ENCODE assay signal across 1 cellular context in the genomic region with DNA sequence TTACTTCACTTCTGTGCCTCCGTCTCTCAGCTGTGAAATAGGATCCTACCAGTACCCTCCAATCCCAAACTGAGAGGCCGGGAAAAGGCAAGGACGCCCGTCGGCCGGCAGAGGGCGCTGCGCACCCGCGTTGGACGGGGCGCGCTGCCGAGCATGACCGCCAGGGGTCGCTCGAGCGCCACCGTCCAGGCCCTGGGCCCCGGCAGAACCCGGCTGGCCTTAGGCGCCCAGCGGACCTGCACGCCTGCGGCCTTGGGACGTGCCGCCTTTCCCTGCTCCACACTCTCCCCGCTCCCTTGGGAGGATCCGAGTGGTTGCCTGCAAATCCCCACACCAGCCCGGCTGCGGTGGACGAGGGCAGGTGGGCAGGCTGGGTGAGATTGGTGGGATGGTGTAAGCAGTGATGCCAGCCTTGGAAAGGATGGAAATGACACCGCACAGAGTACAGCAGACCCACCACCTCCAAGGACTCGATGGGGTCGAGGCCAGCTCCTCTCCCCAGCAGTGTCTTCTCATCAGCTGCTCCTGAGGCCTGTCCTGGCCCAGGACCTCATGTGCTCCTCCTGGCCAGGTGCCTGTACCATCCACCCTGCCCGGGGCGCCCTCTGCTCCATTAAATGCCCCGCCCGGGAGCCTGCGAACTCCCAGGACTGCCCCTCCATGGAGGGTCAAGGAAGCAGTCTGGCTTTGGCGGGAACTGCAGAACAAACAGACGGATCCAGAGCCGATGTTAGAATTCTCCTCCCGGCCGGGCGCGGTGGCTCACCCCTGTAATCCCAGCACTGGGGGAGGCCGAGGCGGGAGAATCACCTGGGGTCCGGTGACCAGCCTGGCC.
A peak's percentile ranks its signal among the peaks of the same experiment; 100 is the strongest.
TF ChIP-seq lines count a peak whose summit lies in the region.

No MANE protein-coding gene starts in this region.

TF ChIP-seq in HepG2, 621 proteins besides CTCF, POLR2A, EP300 and RAD21 (continued from another document and continues in another):
- TF ChIP-seq, protein P1, sequence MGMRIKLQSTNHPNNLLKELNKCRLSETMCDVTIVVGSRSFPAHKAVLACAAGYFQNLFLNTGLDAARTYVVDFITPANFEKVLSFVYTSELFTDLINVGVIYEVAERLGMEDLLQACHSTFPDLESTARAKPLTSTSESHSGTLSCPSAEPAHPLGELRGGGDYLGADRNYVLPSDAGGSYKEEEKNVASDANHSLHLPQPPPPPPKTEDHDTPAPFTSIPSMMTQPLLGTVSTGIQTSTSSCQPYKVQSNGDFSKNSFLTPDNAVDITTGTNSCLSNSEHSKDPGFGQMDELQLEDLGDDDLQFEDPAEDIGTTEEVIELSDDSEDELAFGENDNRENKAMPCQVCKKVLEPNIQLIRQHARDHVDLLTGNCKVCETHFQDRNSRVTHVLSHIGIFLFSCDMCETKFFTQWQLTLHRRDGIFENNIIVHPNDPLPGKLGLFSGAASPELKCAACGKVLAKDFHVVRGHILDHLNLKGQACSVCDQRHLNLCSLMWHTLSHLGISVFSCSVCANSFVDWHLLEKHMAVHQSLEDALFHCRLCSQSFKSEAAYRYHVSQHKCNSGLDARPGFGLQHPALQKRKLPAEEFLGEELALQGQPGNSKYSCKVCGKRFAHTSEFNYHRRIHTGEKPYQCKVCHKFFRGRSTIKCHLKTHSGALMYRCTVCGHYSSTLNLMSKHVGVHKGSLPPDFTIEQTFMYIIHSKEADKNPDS (CRISPR knock-in tag; IDR thresholded peaks at IDR 0.05) = peak; percentile 61; the same call in 1 of the 2 replicates
- TF ChIP-seq ZBTB3 (CRISPR knock-in tag; IDR thresholded peaks at IDR 0.05; ENCODE audit: borderline replicate concordance, low read depth) (no peak), SETDB1 (CRISPR knock-in tag; IDR thresholded peaks at IDR 0.05; ENCODE audit: borderline replicate concordance) (no peak), ZNF552 (CRISPR knock-in tag; IDR thresholded peaks at IDR 0.05; ENCODE audit: borderline replicate concordance) (0 out of 2 replicates have a peak, but pooled peaks have one; percentile 46), MYC (CRISPR knock-in tag; IDR thresholded peaks at IDR 0.05; ENCODE audit: borderline replicate concordance) (peak; percentile 46; the same call in 1 of the 2 replicates), ZNF230 (CRISPR knock-in tag; IDR thresholded peaks at IDR 0.05) (peak; percentile 65; the same call in 1 of the 2 replicates), ZNF20 (CRISPR knock-in tag; IDR thresholded peaks at IDR 0.05) (no peak), ZNF224 (CRISPR knock-in tag; IDR thresholded peaks at IDR 0.05) (peak; percentile 80), ZNF589 (CRISPR knock-in tag; conservative IDR thresholded peaks at IDR 0.05) (no peak), ZNF432 (CRISPR knock-in tag; IDR thresholded peaks at IDR 0.05; ENCODE audit: borderline replicate concordance) (no peak), ZNF329 (CRISPR knock-in tag; IDR thresholded peaks at IDR 0.05; ENCODE audit: low read depth) (0 out of 2 replicates have a peak, but pooled peaks have one; percentile 57), YY1 (IDR thresholded peaks at IDR 0.05; ENCODE audit: insufficient read depth, insufficient replicate concordance, low read depth, low read length) (peak; percentile 82), REPIN1 (CRISPR knock-in tag; IDR thresholded peaks at IDR 0.05; ENCODE audit: borderline replicate concordance, low read depth) (peak; percentile 88), ZNF781 (CRISPR knock-in tag; IDR thresholded peaks at IDR 0.05; ENCODE audit: borderline replicate concordance, not compliant biosample characterization) (no peak), KAT8 (CRISPR knock-in tag; IDR thresholded peaks at IDR 0.05) (peak; percentile 53; the same call in 1 of the 2 replicates), GLI4 (CRISPR knock-in tag; IDR thresholded peaks at IDR 0.05; ENCODE audit: borderline replicate concordance) (no peak; the same call in 1 of the 2 replicates), ZNF724P (CRISPR knock-in tag; IDR thresholded peaks at IDR 0.05; ENCODE audit: borderline replicate concordance) (peak; percentile 59; the same call in 1 of the 2 replicates), ZNF746 (CRISPR knock-in tag; IDR thresholded peaks at IDR 0.05) (no peak), PRPF4 (IDR thresholded peaks at IDR 0.05; ENCODE audit: low read depth, low read length, poor library complexity, severe bottlenecking) (no peak), KLF12 (CRISPR knock-in tag; IDR thresholded peaks at IDR 0.05; ENCODE audit: borderline replicate concordance) (no peak), FOXA3 (CRISPR knock-in tag; IDR thresholded peaks at IDR 0.05) (peak; percentile 53), RFXANK (CRISPR knock-in tag; IDR thresholded peaks at IDR 0.05) (no peak), ZNF34 (CRISPR knock-in tag; IDR thresholded peaks at IDR 0.05; ENCODE audit: borderline replicate concordance) (peak; percentile 94), MAZ (IDR thresholded peaks at IDR 0.05; ENCODE audit: borderline replicate concordance, low read depth, low read length) (no peak), MAZ (CRISPR knock-in tag; IDR thresholded peaks at IDR 0.05; ENCODE audit: low read depth) (peak; percentile 74), HOXA3 (CRISPR knock-in tag; IDR thresholded peaks at IDR 0.05) (peak; percentile 47; the same call in 1 of the 2 replicates), TP53 (CRISPR knock-in tag; conservative IDR thresholded peaks at IDR 0.05) (no peak)
- TF ChIP-seq, protein P2, sequence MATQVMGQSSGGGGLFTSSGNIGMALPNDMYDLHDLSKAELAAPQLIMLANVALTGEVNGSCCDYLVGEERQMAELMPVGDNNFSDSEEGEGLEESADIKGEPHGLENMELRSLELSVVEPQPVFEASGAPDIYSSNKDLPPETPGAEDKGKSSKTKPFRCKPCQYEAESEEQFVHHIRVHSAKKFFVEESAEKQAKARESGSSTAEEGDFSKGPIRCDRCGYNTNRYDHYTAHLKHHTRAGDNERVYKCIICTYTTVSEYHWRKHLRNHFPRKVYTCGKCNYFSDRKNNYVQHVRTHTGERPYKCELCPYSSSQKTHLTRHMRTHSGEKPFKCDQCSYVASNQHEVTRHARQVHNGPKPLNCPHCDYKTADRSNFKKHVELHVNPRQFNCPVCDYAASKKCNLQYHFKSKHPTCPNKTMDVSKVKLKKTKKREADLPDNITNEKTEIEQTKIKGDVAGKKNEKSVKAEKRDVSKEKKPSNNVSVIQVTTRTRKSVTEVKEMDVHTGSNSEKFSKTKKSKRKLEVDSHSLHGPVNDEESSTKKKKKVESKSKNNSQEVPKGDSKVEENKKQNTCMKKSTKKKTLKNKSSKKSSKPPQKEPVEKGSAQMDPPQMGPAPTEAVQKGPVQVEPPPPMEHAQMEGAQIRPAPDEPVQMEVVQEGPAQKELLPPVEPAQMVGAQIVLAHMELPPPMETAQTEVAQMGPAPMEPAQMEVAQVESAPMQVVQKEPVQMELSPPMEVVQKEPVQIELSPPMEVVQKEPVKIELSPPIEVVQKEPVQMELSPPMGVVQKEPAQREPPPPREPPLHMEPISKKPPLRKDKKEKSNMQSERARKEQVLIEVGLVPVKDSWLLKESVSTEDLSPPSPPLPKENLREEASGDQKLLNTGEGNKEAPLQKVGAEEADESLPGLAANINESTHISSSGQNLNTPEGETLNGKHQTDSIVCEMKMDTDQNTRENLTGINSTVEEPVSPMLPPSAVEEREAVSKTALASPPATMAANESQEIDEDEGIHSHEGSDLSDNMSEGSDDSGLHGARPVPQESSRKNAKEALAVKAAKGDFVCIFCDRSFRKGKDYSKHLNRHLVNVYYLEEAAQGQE (IDR thresholded peaks at IDR 0.05; ENCODE audit: borderline replicate concordance in 1 of 2, low read depth in 1 of 2, low read length in 2 of 2) = no peak
- TF ChIP-seq, protein P3, sequence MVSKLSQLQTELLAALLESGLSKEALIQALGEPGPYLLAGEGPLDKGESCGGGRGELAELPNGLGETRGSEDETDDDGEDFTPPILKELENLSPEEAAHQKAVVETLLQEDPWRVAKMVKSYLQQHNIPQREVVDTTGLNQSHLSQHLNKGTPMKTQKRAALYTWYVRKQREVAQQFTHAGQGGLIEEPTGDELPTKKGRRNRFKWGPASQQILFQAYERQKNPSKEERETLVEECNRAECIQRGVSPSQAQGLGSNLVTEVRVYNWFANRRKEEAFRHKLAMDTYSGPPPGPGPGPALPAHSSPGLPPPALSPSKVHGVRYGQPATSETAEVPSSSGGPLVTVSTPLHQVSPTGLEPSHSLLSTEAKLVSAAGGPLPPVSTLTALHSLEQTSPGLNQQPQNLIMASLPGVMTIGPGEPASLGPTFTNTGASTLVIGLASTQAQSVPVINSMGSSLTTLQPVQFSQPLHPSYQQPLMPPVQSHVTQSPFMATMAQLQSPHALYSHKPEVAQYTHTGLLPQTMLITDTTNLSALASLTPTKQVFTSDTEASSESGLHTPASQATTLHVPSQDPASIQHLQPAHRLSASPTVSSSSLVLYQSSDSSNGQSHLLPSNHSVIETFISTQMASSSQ (IDR thresholded peaks at IDR 0.05; ENCODE audit: low read depth) = no peak
- TF ChIP-seq, protein P3 (CRISPR knock-in tag; IDR thresholded peaks at IDR 0.05; ENCODE audit: borderline replicate concordance) = peak; percentile 58; the same call in 1 of the 2 replicates
- TF ChIP-seq, protein P4, sequence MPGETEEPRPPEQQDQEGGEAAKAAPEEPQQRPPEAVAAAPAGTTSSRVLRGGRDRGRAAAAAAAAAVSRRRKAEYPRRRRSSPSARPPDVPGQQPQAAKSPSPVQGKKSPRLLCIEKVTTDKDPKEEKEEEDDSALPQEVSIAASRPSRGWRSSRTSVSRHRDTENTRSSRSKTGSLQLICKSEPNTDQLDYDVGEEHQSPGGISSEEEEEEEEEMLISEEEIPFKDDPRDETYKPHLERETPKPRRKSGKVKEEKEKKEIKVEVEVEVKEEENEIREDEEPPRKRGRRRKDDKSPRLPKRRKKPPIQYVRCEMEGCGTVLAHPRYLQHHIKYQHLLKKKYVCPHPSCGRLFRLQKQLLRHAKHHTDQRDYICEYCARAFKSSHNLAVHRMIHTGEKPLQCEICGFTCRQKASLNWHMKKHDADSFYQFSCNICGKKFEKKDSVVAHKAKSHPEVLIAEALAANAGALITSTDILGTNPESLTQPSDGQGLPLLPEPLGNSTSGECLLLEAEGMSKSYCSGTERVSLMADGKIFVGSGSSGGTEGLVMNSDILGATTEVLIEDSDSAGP (CRISPR knock-in tag; IDR thresholded peaks at IDR 0.05; ENCODE audit: borderline replicate concordance) = peak; percentile 92
- TF ChIP-seq, protein P5, sequence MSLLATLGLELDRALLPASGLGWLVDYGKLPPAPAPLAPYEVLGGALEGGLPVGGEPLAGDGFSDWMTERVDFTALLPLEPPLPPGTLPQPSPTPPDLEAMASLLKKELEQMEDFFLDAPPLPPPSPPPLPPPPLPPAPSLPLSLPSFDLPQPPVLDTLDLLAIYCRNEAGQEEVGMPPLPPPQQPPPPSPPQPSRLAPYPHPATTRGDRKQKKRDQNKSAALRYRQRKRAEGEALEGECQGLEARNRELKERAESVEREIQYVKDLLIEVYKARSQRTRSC (CRISPR knock-in tag; IDR thresholded peaks at IDR 0.05; ENCODE audit: low read depth) = no peak
- TF ChIP-seq, protein P6, sequence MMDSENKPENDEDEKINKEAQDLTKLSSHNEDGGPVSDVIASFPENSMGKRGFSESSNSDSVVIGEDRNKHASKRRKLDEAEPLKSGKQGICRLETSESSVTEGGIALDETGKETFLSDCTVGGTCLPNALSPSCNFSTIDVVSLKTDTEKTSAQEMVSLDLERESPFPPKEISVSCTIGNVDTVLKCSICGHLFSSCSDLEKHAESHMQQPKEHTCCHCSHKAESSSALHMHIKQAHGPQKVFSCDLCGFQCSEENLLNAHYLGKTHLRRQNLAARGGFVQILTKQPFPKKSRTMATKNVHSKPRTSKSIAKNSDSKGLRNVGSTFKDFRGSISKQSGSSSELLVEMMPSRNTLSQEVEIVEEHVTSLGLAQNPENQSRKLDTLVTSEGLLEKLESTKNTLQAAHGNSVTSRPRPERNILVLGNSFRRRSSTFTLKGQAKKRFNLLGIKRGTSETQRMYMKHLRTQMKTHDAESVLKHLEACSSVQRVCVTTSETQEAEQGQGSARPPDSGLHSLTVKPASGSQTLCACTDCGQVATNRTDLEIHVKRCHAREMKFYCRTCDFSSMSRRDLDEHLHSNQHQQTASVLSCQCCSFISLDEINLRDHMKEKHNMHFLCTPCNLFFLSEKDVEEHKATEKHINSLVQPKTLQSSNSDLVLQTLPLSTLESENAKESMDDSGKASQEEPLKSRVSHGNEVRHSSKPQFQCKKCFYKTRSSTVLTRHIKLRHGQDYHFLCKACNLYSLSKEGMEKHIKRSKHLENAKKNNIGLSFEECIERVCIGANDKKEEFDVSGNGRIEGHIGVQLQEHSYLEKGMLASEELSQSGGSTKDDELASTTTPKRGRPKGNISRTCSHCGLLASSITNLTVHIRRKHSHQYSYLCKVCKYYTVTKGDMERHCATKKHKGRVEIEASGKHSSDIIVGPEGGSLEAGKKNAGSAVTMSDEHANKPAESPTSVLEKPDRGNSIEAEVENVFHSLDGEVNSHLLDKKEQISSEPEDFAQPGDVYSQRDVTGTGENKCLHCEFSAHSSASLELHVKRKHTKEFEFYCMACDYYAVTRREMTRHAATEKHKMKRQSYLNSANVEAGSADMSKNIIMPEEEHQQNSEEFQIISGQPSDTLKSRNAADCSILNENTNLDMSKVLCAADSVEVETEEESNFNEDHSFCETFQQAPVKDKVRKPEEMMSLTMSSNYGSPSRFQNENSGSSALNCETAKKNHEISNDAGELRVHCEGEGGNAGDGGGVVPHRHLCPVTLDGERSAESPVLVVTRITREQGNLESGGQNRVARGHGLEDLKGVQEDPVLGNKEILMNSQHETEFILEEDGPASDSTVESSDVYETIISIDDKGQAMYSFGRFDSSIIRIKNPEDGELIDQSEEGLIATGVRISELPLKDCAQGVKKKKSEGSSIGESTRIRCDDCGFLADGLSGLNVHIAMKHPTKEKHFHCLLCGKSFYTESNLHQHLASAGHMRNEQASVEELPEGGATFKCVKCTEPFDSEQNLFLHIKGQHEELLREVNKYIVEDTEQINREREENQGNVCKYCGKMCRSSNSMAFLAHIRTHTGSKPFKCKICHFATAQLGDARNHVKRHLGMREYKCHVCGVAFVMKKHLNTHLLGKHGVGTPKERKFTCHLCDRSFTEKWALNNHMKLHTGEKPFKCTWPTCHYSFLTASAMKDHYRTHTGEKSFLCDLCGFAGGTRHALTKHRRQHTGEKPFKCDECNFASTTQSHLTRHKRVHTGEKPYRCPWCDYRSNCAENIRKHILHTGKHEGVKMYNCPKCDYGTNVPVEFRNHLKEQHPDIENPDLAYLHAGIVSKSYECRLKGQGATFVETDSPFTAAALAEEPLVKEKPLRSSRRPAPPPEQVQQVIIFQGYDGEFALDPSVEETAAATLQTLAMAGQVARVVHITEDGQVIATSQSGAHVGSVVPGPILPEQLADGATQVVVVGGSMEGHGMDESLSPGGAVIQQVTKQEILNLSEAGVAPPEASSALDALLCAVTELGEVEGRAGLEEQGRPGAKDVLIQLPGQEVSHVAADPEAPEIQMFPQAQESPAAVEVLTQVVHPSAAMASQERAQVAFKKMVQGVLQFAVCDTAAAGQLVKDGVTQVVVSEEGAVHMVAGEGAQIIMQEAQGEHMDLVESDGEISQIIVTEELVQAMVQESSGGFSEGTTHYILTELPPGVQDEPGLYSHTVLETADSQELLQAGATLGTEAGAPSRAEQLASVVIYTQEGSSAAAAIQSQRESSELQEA (CRISPR knock-in tag; IDR thresholded peaks at IDR 0.05; ENCODE audit: not compliant biosample characterization) = no peak
